ENCODE assay signal across 29 cellular contexts in genomic region chr11:19337779-19338178, GRCh38.
"Had no signal": no experiment of that assay in that cellular context is flagged by ENCODE, and none has a peak within 500 bp of the region (broad histone marks: within the 10 kb centered on the region; RNA-seq: fewer than 3 reads in every experiment).

No MANE protein-coding gene starts in this region.

- DNase-seq: activated CD4-positive, alpha-beta T cell treated with anti-CD3 and anti-CD28 coated beads for 1 hour; activated CD4-positive, alpha-beta T cell treated with anti-CD3 and anti-CD28 coated beads for 4 hours; activated CD4-positive, alpha-beta T cell treated with anti-CD3 and anti-CD28 coated beads, Interleukin-2, amount 50 U/mL, for 1 hour; activated CD4-positive, alpha-beta T cell treated with anti-CD3 and anti-CD28 coated beads, Interleukin-2, amount 50 U/mL, for 48 hours; activated CD8-positive, alpha-beta memory T cell treated with anti-CD3 and anti-CD28 coated beads for 24 hours; activated CD8-positive, alpha-beta T cell treated with anti-CD3 and anti-CD28 coated beads for 36 hours; activated effector memory CD4-positive, alpha-beta T cell treated with Interleukin-2 at 50 U/mL for 16 hours; activated gamma-delta T cell treated with Interleukin-2 at 50 U/mL for 16 hours; activated naive CD4-positive, alpha-beta T cell treated with anti-CD3 and anti-CD28 coated beads, Interleukin-2, amount 50 U/mL, for 16 hours; activated naive CD4-positive, alpha-beta T cell treated with Interleukin-2 at 50 U/mL for 16 hours; activated T-cell treated with anti-CD3 and anti-CD28 coated beads, Interleukin-2, amount 50 U/mL, for 4 hours; amniotic stem cell; aorta; body of pancreas; cortex of kidney; dermis blood vessel endothelial cell; effector CD4-positive, alpha-beta T cell; foreskin fibroblast; T-helper 2 cell had no signal

- H3K4me1 ChIP-seq: body of pancreas had no signal

- FAIRE-seq: colon, endometrium, endothelial cell of umbilical vein, frontal cortex, TTC549 had no signal

- H3K9me3 ChIP-seq: body of pancreas had no signal

- H3K27me3 ChIP-seq: body of pancreas had no signal

- H3K4me3 ChIP-seq: body of pancreas had no signal

- H3K27ac ChIP-seq: body of pancreas, epithelial cell of prostate, VCaP had no signal

- ATAC-seq: activated CD8-positive, alpha-beta T cell treated with anti-CD3 and anti-CD28 coated beads for 36 hours; activated T-cell treated with anti-CD3 and anti-CD28 coated beads, Interleukin-2, amount 50 U/mL, for 4 hours; activated T-helper 17 cell treated with anti-CD3 and anti-CD28 coated beads, Interleukin-2, amount 50 U/mL, for 72 hours; body of pancreas; esophagus mucosa; WTC11 had no signal
